ENCODE assay signal across 15 cellular contexts in genomic region chr1:180640531-180640949, GRCh38. TPM values are rescaled to one million over a fixed set of nuclear protein-coding genes. Genes with fewer than 3 reads are reported as not detected.
DNase-seq lines count a peak whose midpoint lies in the region; ATAC-seq and TF ChIP-seq lines count a peak whose summit lies in the region.
"Had no signal": no experiment of that assay in that cellular context is flagged by ENCODE, and none has a peak within 500 bp of the region (broad histone marks: within the 10 kb centered on the region; RNA-seq: fewer than 3 reads in every experiment).

No MANE protein-coding gene starts in this region.

- no peak for ATAC-seq in HG03442 (IDR thresholded peaks at IDR 0.05; ENCODE audit: unreplicated experiment)
- ATAC-seq in stimulated activated effector memory CD8-positive, alpha-beta T cell treated with anti-CD3 and anti-CD28 coated beads, Interleukin-12 subunit alpha, Interleukin-12 subunit beta, amount 100 ng/mL, for 72 hours = no peak

- no peak overlapping the region for H3K27ac Mint-ChIP-seq in stimulated activated effector memory CD8-positive, alpha-beta T cell treated with anti-CD3 and anti-CD28 coated beads, Interleukin-12 subunit alpha, Interleukin-12 subunit beta, amount 100 ng/mL, for 72 hours
- H3K27ac Mint-ChIP-seq: CD4-positive, CD25-positive, alpha-beta regulatory T cell; GM23338 had no signal

- H3K23ac ChIP-seq in trophoblast cell (ENCODE audit: low read length) = no peak overlapping the region

- no peak overlapping the region for H3K18ac ChIP-seq in trophoblast cell (ENCODE audit: low read length)

- H3K4me3 ChIP-seq in cardiac muscle cell (no peak overlapping the region), right atrium auricular region (no peak overlapping the region), left ventricle myocardium inferior (peak overlapping the region; percentile 28), trophoblast cell (ENCODE audit: low read depth, low read length) (no peak overlapping the region)
- H3K4me3 ChIP-seq: BLaER1 treated with 17β-estradiol and CSF1 and Interleukin-3, amounts not matched to agents 10 nM and 100 nM; GM23338 had no signal

- H3K79me1 ChIP-seq in trophoblast cell (ENCODE audit: low read length) = no peaks in the 10 kb centered on the region

- TF ChIP-seq CTCF in cardiac muscle cell (IDR thresholded peaks at IDR 0.05; ENCODE audit: low read depth, low read length) (no peak), right atrium auricular region (IDR thresholded peaks at IDR 0.05) (no peak), left ventricle myocardium inferior (IDR thresholded peaks at IDR 0.05; ENCODE audit: borderline replicate concordance) (no peak)

- H3K9ac ChIP-seq in trophoblast cell (ENCODE audit: low read length) = no peak overlapping the region
- H3K9ac ChIP-seq: BLaER1 treated with 17β-estradiol and CSF1 and Interleukin-3, amounts not matched to agents 10 nM and 100 nM had no signal

- H2BK5ac ChIP-seq in trophoblast cell (ENCODE audit: low read depth, low read length, poor library complexity) = no peak overlapping the region

- no peak overlapping the region for H4K91ac ChIP-seq in trophoblast cell (ENCODE audit: low read depth, low read length)

- WGBS in trophoblast cell (ENCODE audit: extremely low coverage, insufficient coverage, insufficient read length) = no CpG with 5 or more reads among the region's 3 CpGs

- H2AFZ ChIP-seq in trophoblast cell (ENCODE audit: insufficient read depth, low read length, poor library complexity) = no peak overlapping the region
- H2AFZ ChIP-seq: GM23338 had no signal

- peak overlapping the region; percentile 40 for H3K4me2 ChIP-seq in trophoblast cell (ENCODE audit: low read length)
- H3K4me2 ChIP-seq: BLaER1 treated with 17β-estradiol and CSF1 and Interleukin-3, amounts not matched to agents 10 nM and 100 nM; GM23338 had no signal

- no peak overlapping the region for H3K4ac ChIP-seq in trophoblast cell (ENCODE audit: low read depth, low read length)

- intact Hi-C loops in left ventricle myocardium inferior (cut with micrococcal nuclease) = no loop called here

- H3K14ac ChIP-seq in trophoblast cell (ENCODE audit: low read length) = no peak overlapping the region

- H3K9me3 ChIP-seq in cardiac muscle cell (ENCODE audit: low read depth) (no peaks in the 10 kb centered on the region), right atrium auricular region (no peaks in the 10 kb centered on the region), left ventricle myocardium inferior (replicated peaks) (no peaks in the 10 kb centered on the region), trophoblast cell (ENCODE audit: insufficient read depth, low read depth, low read length) (no peaks in the 10 kb centered on the region)
- H3K9me3 ChIP-seq: BLaER1 treated with 17β-estradiol and CSF1 and Interleukin-3, amounts not matched to agents 10 nM and 100 nM had no signal

- no peak for TF ChIP-seq POLR2A in erythroblast (IDR thresholded peaks at IDR 0.05; ENCODE audit: low read length)

- H3K27ac ChIP-seq in cardiac muscle cell (peak overlapping the region; percentile 54), right atrium auricular region (no peak overlapping the region), left ventricle myocardium inferior (replicated peaks) (peak overlapping the region; percentile 64), trophoblast cell (ENCODE audit: low read depth, low read length) (no peak overlapping the region)
- H3K27ac ChIP-seq: BLaER1 treated with 17β-estradiol and CSF1 and Interleukin-3, amounts not matched to agents 10 nM and 100 nM had no signal

- H2AK5ac ChIP-seq in trophoblast cell (ENCODE audit: low read length) = no peak overlapping the region

- H3K36me3 ChIP-seq in cardiac muscle cell = no peaks in the 10 kb centered on the region
- no peaks in the 10 kb centered on the region for H3K36me3 ChIP-seq in right atrium auricular region
- H3K36me3 ChIP-seq in left ventricle myocardium inferior = no peaks in the 10 kb centered on the region
- no peaks in the 10 kb centered on the region for H3K36me3 ChIP-seq in trophoblast cell (ENCODE audit: control insufficient read depth in 1 of 2, insufficient read depth in 2 of 2, low read length in 2 of 2)

- DNase-seq in cardiac muscle cell (ENCODE audit: low read depth in 1 of 2, low spot score in 1 of 2) (no peak), right atrium auricular region (ENCODE audit: low spot score) (no peak), left ventricle myocardium inferior (no peak), trophoblast cell (peak in 1 of 2 donors; percentile 50), erythroblast (lab: John Stamatoyannopoulos, UW) (no peak)
- no peak for DNase-seq in stimulated activated effector memory CD8-positive, alpha-beta T cell treated with anti-CD3 and anti-CD28 coated beads, Interleukin-12 subunit alpha, Interleukin-12 subunit beta, amount 100 ng/mL, for 72 hours (ENCODE audit: low spot score in 2 of 2)
- DNase-seq: ACHN; Calu3; CD4-positive, CD25-positive, alpha-beta regulatory T cell; DMS 273 treated with DMSO at 0.1 percent for 48 hours; H9; IMR-90 had no signal

- no peak overlapping the region for H4K8ac ChIP-seq in trophoblast cell (ENCODE audit: low read depth, low read length)

- no peak overlapping the region for H2BK120ac ChIP-seq in trophoblast cell (ENCODE audit: insufficient read depth, low read length, poor library complexity)

- H3K9me3 Mint-ChIP-seq in stimulated activated effector memory CD8-positive, alpha-beta T cell treated with anti-CD3 and anti-CD28 coated beads, Interleukin-12 subunit alpha, Interleukin-12 subunit beta, amount 100 ng/mL, for 72 hours = no peaks in the 10 kb centered on the region
- H3K9me3 Mint-ChIP-seq: CD4-positive, CD25-positive, alpha-beta regulatory T cell; GM23338; H9 had no signal

- H3K79me2 ChIP-seq in trophoblast cell (ENCODE audit: control insufficient read depth, insufficient read depth, low read length, poor library complexity) = no peaks in the 10 kb centered on the region

- no peaks in the 10 kb centered on the region for H3K36me3 Mint-ChIP-seq in stimulated activated effector memory CD8-positive, alpha-beta T cell treated with anti-CD3 and anti-CD28 coated beads, Interleukin-12 subunit alpha, Interleukin-12 subunit beta, amount 100 ng/mL, for 72 hours

- H3K4me3 Mint-ChIP-seq in stimulated activated effector memory CD8-positive, alpha-beta T cell treated with anti-CD3 and anti-CD28 coated beads, Interleukin-12 subunit alpha, Interleukin-12 subunit beta, amount 100 ng/mL, for 72 hours = no peak overlapping the region
- H3K4me3 Mint-ChIP-seq: CD4-positive, CD25-positive, alpha-beta regulatory T cell; GM23338; H9 had no signal

- peaks cover 66% of the 10 kb centered on the region for H3K4me1 ChIP-seq in cardiac muscle cell (ENCODE audit: low read depth)
- H3K4me1 ChIP-seq in right atrium auricular region = peaks cover 0 to 55% of the 10 kb centered on the region in 2 donors
- H3K4me1 ChIP-seq in left ventricle myocardium inferior = peaks cover 99% of the 10 kb centered on the region
- peaks cover 0 to 2% of the 10 kb centered on the region in 2 experiments for H3K4me1 ChIP-seq in trophoblast cell (ENCODE audit: control insufficient read depth in 1 of 2, insufficient read depth in 2 of 2, low read length in 2 of 2)

- no peak overlapping the region for H4K12ac ChIP-seq in trophoblast cell (ENCODE audit: low read depth, low read length)

- H3K27me3 ChIP-seq in cardiac muscle cell (no peaks in the 10 kb centered on the region), right atrium auricular region (no peaks in the 10 kb centered on the region), left ventricle myocardium inferior (ENCODE audit: low read depth) (no peaks in the 10 kb centered on the region), trophoblast cell (ENCODE audit: insufficient read depth, low read length) (no peaks in the 10 kb centered on the region)
- H3K27me3 ChIP-seq: BLaER1 treated with 17β-estradiol and CSF1 and Interleukin-3, amounts not matched to agents 10 nM and 100 nM had no signal

- peaks cover 13% of the 10 kb centered on the region for H3K4me1 Mint-ChIP-seq in stimulated activated effector memory CD8-positive, alpha-beta T cell treated with anti-CD3 and anti-CD28 coated beads, Interleukin-12 subunit alpha, Interleukin-12 subunit beta, amount 100 ng/mL, for 72 hours

- H2BK12ac ChIP-seq in trophoblast cell (ENCODE audit: low read length) = no peak overlapping the region

RNA-seq across cellular contexts. Expression of gene XPR1, which starts 8.7 kb away (rescaled TPM):
- 29.3 and 36.4 TPM in 2 replicates for total RNA-seq in cardiac muscle cell
- 18.1 TPM in 2 replicates for polyA plus RNA-seq in cardiac muscle cell
- total RNA-seq in right atrium auricular region = 10 to 100 TPM; 30.0 to 53.0 TPM
- 60.4 TPM for total RNA-seq in left ventricle myocardium inferior
- polyA plus RNA-seq in trophoblast cell (2013) = 26.3 and 26.6 TPM in 2 replicates

Comparison
In these comparisons a context has a peak if more than half of its experiments do, and no peak if none do; other contexts are left out.
1. H3K27ac ChIP-seq: peak in cardiac muscle cell (single experiment) and left ventricle myocardium inferior (single experiment); none in right atrium auricular region (0 of 2) and trophoblast cell (single experiment).